In the genomic region with DNA sequence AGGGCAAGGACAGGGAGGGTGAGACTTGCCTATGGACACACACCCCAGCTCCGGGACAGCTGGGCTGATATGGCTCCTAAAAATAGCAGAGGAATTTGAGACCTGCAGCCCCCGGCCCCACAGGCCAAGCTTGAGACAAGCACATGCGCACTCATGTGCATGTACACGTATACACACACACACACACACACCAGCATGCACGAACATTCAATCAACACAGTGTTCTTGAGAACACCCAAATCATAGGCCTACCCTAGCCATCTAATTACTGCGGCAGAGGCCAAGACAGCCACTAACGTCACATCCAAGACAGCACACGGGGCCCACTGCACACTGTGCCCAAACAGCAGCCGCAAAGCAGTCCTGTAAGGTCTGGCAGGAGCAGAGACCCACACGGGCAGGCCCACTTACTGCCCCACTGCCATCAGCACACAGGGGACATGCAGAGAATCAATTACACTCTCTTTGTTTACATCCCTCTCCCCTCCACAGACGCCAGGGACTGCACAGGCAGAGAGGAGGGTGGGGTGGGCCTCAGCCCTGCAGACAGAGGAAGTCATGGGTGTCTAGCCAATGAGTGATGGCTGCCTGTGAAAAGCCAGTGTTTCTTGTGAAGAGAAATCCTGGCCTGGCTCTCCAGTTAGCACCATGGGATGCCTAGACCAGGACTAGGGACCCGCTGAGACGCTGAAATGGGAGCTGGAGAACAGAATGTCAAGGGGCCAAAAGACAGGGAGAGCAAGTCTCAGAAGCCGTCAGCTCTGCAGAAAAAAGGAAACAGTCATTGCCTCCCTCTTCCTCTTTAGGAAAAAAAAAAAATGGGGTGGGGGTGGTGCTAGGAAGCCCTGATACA, we compare ENCODE assay signal across 8 cellular contexts.
DNase-seq lines count a peak whose midpoint lies in the region; ATAC-seq and TF ChIP-seq lines count a peak whose summit lies in the region.

No MANE protein-coding gene starts in this region.

- H3K9me3 ChIP-seq in OCI-LY3 (ENCODE audit: insufficient read depth, low read length): no peaks in the 10 kb centered on the region

- peaks cover 22% of the 10 kb centered on the region for H3K79me2 ChIP-seq in OCI-LY3 (ENCODE audit: low read length)

- DNase-seq in NCI-H1092 (lab: John Stamatoyannopoulos, UW): peak; percentile 15
- DNase-seq in NCI-H1092 treated with DMSO at 0.1 percent for 48 hours (lab: John Stamatoyannopoulos, UW): no peak
- peak; percentile 58 for DNase-seq in stimulated activated naive CD8-positive, alpha-beta T cell treated with anti-CD3 and anti-CD28 coated beads, Interleukin-15, Interleukin-2, amounts not matched to agents 100 U/mL and 50 U/mL, for 24 hours
- DNase-seq in cerebellar cortex (ENCODE audit: low spot score): no peak
- DNase-seq in cortex of kidney (lab: John Stamatoyannopoulos, UW): no peak

- H3K27me3 Mint-ChIP-seq in activated naive CD8-positive, alpha-beta T cell: no peaks in the 10 kb centered on the region

- peaks cover 52% of the 10 kb centered on the region for H3K4me1 ChIP-seq in OCI-LY3 (ENCODE audit: low read length)

- H3K27ac ChIP-seq in OCI-LY3 (ENCODE audit: low read length): peak overlapping the region; percentile 80
- H3K27ac ChIP-seq in layer of hippocampus (ENCODE audit: low read depth, low read length): peak overlapping the region; percentile 67

- peak overlapping the region; percentile 81 for H3K4me3 ChIP-seq in OCI-LY3 (ENCODE audit: low read length)

- H3K9ac ChIP-seq in OCI-LY3 (ENCODE audit: low read length): peak overlapping the region; percentile 75

- H3K36me3 ChIP-seq in OCI-LY3 (replicated peaks; ENCODE audit: low read depth, low read length): peaks cover 11% of the 10 kb centered on the region

- peak overlapping the region; percentile 97 for H3K27ac Mint-ChIP-seq in activated naive CD8-positive, alpha-beta T cell

- H2AFZ ChIP-seq in OCI-LY3 (ENCODE audit: low read depth, low read length): no peak overlapping the region; the same call in 1 of the 2 replicates

- H3K27me3 ChIP-seq in OCI-LY3 (ENCODE audit: low read depth, low read length): no peaks in the 10 kb centered on the region
- H3K27me3 ChIP-seq in layer of hippocampus (ENCODE audit: control insufficient read depth, insufficient read depth, low read length): no peaks in the 10 kb centered on the region

- peak overlapping the region; percentile 91 for H3K4me3 Mint-ChIP-seq in activated naive CD8-positive, alpha-beta T cell

- peak overlapping the region; percentile 95 for H3K4me2 ChIP-seq in OCI-LY3 (ENCODE audit: low read length)

- H3K9me3 Mint-ChIP-seq in activated naive CD8-positive, alpha-beta T cell (ENCODE audit: low read depth): no peaks in the 10 kb centered on the region

- no peak for TF ChIP-seq CTCF in OCI-LY3 (IDR thresholded peaks at IDR 0.05; ENCODE audit: low read depth, low read length)

- peaks cover 78% of the 10 kb centered on the region for H3K4me1 Mint-ChIP-seq in activated naive CD8-positive, alpha-beta T cell (ENCODE audit: low read depth)

- ATAC-seq in stimulated activated naive CD8-positive, alpha-beta T cell treated with anti-CD3 and anti-CD28 coated beads, Interleukin-15, Interleukin-2, amounts not matched to agents 100 U/mL and 50 U/mL, for 24 hours: no peak

- no peaks in the 10 kb centered on the region for H3K36me3 Mint-ChIP-seq in activated naive CD8-positive, alpha-beta T cell

- H4K20me1 ChIP-seq in OCI-LY3 (ENCODE audit: insufficient read depth, low read length): peaks cover 6% of the 10 kb centered on the region; the same call in 1 of the 2 replicates

Comparison
In these comparisons a context has a peak if more than half of its experiments do, and no peak if none do; other contexts are left out.
1. DNase-seq: peak in NCI-H1092 (single experiment) and stimulated activated naive CD8-positive, alpha-beta T cell treated with anti-CD3 and anti-CD28 coated beads, Interleukin-15, Interleukin-2, amounts not matched to agents 100 U/mL and 50 U/mL, for 24 hours (single experiment); none in NCI-H1092 treated with DMSO at 0.1 percent for 48 hours (single experiment), cerebellar cortex (single experiment) and cortex of kidney (single experiment).